8 cellular contexts compared by ENCODE assay signal in the genomic region with DNA sequence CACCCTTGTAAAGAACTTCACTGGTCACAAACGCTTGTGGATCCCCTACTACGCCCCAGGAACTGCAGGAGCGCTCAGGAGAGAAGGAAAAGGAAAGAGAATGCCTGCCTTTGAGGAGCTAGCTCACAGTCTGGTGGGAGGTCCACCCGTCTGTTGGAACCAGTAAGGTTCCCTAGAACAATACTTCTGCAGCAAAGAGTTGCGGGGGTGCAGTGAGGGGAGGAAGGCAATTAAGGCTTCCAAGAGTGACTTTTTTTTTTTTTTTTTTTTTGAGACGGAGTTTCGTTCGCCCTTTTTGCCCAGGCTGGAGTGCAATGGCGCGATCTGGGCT. TPM values are rescaled to one million over a fixed set of nuclear protein-coding genes. Genes with fewer than 3 reads are reported as not detected.
DNase-seq lines count a peak whose midpoint lies in the region; ATAC-seq and TF ChIP-seq lines count a peak whose summit lies in the region.

No MANE protein-coding gene starts in this region.

- H3K9me3 Mint-ChIP-seq in activated naive CD4-positive, alpha-beta T cell treated with anti-CD3 and anti-CD28 coated beads, Interleukin-2, amount 50 U/mL, for 24 hours: no peaks in the 10 kb centered on the region

- DNase-seq in activated naive CD4-positive, alpha-beta T cell treated with anti-CD3 and anti-CD28 coated beads, Interleukin-2, amount 50 U/mL, for 16 hours: no peak
- DNase-seq in astrocyte of the spinal cord (ENCODE audit: low read depth, low spot score) (no peak), left lobe of liver (ENCODE audit: low spot score) (no peak), NAMALWA (ENCODE audit: low spot score) (no peak), H4 (ENCODE audit: low spot score) (no peak)

- no peaks in the 10 kb centered on the region for H3K36me3 ChIP-seq in thymus (ENCODE audit: control insufficient read depth, insufficient read depth)

- TF ChIP-seq CTCF in astrocyte of the spinal cord (IDR thresholded peaks at IDR 0.05; ENCODE audit: low read depth, low read length): no peak

- H3K4me1 Mint-ChIP-seq in activated naive CD4-positive, alpha-beta T cell treated with anti-CD3 and anti-CD28 coated beads, Interleukin-2, amount 50 U/mL, for 24 hours: peaks cover 14% of the 10 kb centered on the region

- no peaks in the 10 kb centered on the region for H3K27me3 Mint-ChIP-seq in activated naive CD4-positive, alpha-beta T cell treated with anti-CD3 and anti-CD28 coated beads, Interleukin-2, amount 50 U/mL, for 24 hours

- peak overlapping the region; percentile 52 for H3K27ac ChIP-seq in thymus (ENCODE audit: low read depth)

- ATAC-seq in HG03175 (IDR thresholded peaks at IDR 0.05; ENCODE audit: unreplicated experiment) (peak; percentile 25), left lobe of liver (peak; percentile 51)

- H3K27ac Mint-ChIP-seq in activated naive CD4-positive, alpha-beta T cell treated with anti-CD3 and anti-CD28 coated beads, Interleukin-2, amount 50 U/mL, for 24 hours: peak overlapping the region; percentile 83

- no peaks in the 10 kb centered on the region for H3K9me3 ChIP-seq in thymus (ENCODE audit: control insufficient read depth)

- no peaks in the 10 kb centered on the region for H3K4me1 ChIP-seq in thymus (ENCODE audit: control insufficient read depth, insufficient read depth, low read length)

- H3K27me3 ChIP-seq in thymus (ENCODE audit: control insufficient read depth, insufficient read depth): no peaks in the 10 kb centered on the region

- in situ Hi-C loops in astrocyte of the spinal cord (cut with HindIII; ENCODE audit: low sequenced_read_pairs): no loop called here

- H3K4me3 ChIP-seq in astrocyte of the spinal cord (ENCODE audit: low read depth, low read length): peak overlapping the region; percentile 57
- H3K4me3 ChIP-seq in thymus (ENCODE audit: low read length): peak overlapping the region; percentile 74

- H3K36me3 Mint-ChIP-seq in activated naive CD4-positive, alpha-beta T cell treated with anti-CD3 and anti-CD28 coated beads, Interleukin-2, amount 50 U/mL, for 24 hours: no peaks in the 10 kb centered on the region

- 17% methylated on average over 10 of the region's 10 CpGs for WGBS in thymus

- peak overlapping the region; percentile 88 for H3K4me3 Mint-ChIP-seq in activated naive CD4-positive, alpha-beta T cell treated with anti-CD3 and anti-CD28 coated beads, Interleukin-2, amount 50 U/mL, for 24 hours

RNA-seq across cellular contexts. Expression of a gene that starts 0.3 kb away (rescaled TPM):
- 7.8 TPM for total RNA-seq in left lobe of liver
- 10.2 TPM for polyA plus RNA-seq in thymus
- 5.7 and 5.8 TPM in 2 replicates for total RNA-seq in H4 (2014; rRNA removed; shearing (Covaris generic))

RNA-seq across cellular contexts. Expression of a gene that starts 6.6 kb away (rescaled TPM):
- total RNA-seq in left lobe of liver: 26.6 TPM
- polyA plus RNA-seq in thymus: 18.2 TPM
- total RNA-seq in H4 (2014; rRNA removed; shearing (Covaris generic)): 17.0 and 21.3 TPM in 2 replicates
